Comparison of ENCODE assay signal across 21 cellular contexts in genomic region chr21:43273016-43273707, GRCh38.
A peak's percentile ranks its signal among the peaks of the same experiment; 100 is the strongest.
DNase-seq lines count a peak whose midpoint lies in the region; ATAC-seq, FAIRE-seq and TF ChIP-seq lines count a peak whose summit lies in the region.
"Had no signal": no experiment of that assay in that cellular context is flagged by ENCODE, and none has a peak within 500 bp of the region (broad histone marks: within the 10 kb centered on the region; RNA-seq: fewer than 3 reads in every experiment).

No MANE protein-coding gene starts in this region.

- no peak overlapping the region for H2AK5ac ChIP-seq in H1 (ENCODE audit: low read depth, low read length)

- H2BK15ac ChIP-seq in H1 (ENCODE audit: low read length), result no peak overlapping the region

- POLR2A ChIA-PET in H1 (lab: Charles Lee; ENCODE audit: partially characterized antibody), result no interaction called here

- no peak overlapping the region for H2BK5ac ChIP-seq in H1 (ENCODE audit: low read depth, low read length)

- peak overlapping the region; percentile 12; the same call in 1 of the 2 replicates for H4K8ac ChIP-seq in H1 (ENCODE audit: extremely low read depth, insufficient read depth, low read length)

- H3K36me3 ChIP-seq in KMS-11 (ENCODE audit: insufficient read depth), result no peaks in the 10 kb centered on the region
- no peaks in the 10 kb centered on the region for H3K36me3 ChIP-seq in H1 (ENCODE audit: control insufficient read depth in 2 of 4, insufficient read depth in 4 of 4, low read length in 3 of 4)
- no peaks in the 10 kb centered on the region for H3K36me3 ChIP-seq in kidney (ENCODE audit: control insufficient read depth in 1 of 2, insufficient read depth in 2 of 2, low read length in 2 of 2)
- H3K36me3 ChIP-seq in upper lobe of right lung, result no peaks in the 10 kb centered on the region
- H3K36me3 ChIP-seq: BE2C had no signal

- no peak overlapping the region for H3K23ac ChIP-seq in H1 (ENCODE audit: insufficient read length)

- H4K20me1 ChIP-seq in KMS-11 (ENCODE audit: insufficient read depth), result no peaks in the 10 kb centered on the region
- H4K20me1 ChIP-seq in H1 (replicated peaks in 1 of 2; ENCODE audit: control insufficient read depth in 1 of 2, insufficient read depth in 2 of 2, low read length in 2 of 2), result no peaks in the 10 kb centered on the region

- TF ChIP-seq CTCF in KMS-11 (conservative IDR thresholded peaks at IDR 0.05; ENCODE audit: low read depth, low read length) (no peak), H1 (IDR thresholded peaks at IDR 0.05; ENCODE audit: control extremely low read depth in 1 of 3, insufficient read depth in 1 of 3, low read depth in 1 of 3, low read length in 3 of 3) (no peak), kidney (IDR thresholded peaks at IDR 0.05; ENCODE audit: borderline replicate concordance, extremely low read depth, insufficient read depth) (no peak), upper lobe of right lung (IDR thresholded peaks at IDR 0.05) (no peak)

- H3K27ac ChIP-seq in KMS-11, result no peak overlapping the region
- no peak overlapping the region for H3K27ac ChIP-seq in H1 (ENCODE audit: low read depth, low read length)
- no peak overlapping the region for H3K27ac ChIP-seq in kidney (ENCODE audit: low read depth in 2 of 2, low read length in 2 of 2)
- H3K27ac ChIP-seq in upper lobe of right lung, result no peak overlapping the region

- H3K9ac ChIP-seq in KMS-11, result no peak overlapping the region
- no peak overlapping the region for H3K9ac ChIP-seq in H1 (replicated peaks in 1 of 4; ENCODE audit: extremely low read depth in 1 of 4, low read depth in 3 of 4, low read length in 3 of 4)
- no peak overlapping the region for H3K9ac ChIP-seq in kidney (ENCODE audit: low read length in 2 of 2)

- no peak overlapping the region for H2BK12ac ChIP-seq in H1 (ENCODE audit: low read depth, low read length)

- H3K4me2 ChIP-seq in KMS-11, result peak overlapping the region; percentile 8; the same call in 1 of the 2 replicates
- no peak overlapping the region for H3K4me2 ChIP-seq in H1 (ENCODE audit: insufficient read depth in 1 of 2, low read depth in 2 of 2, low read length in 2 of 2)

- no peaks in the 10 kb centered on the region for H3K23me2 ChIP-seq in H1 (ENCODE audit: low read depth, low read length)

- FAIRE-seq in H1 (lab: Jason Lieb, UNC) (no peak), kidney (lab: Jason Lieb, UNC) (no peak)
- FAIRE-seq: GM12878, K562 had no signal

- H2BK120ac ChIP-seq in H1 (replicated peaks; ENCODE audit: low read depth, low read length), result no peak overlapping the region

- no peak overlapping the region for H3K4ac ChIP-seq in H1 (replicated peaks; ENCODE audit: insufficient read length, low read depth, low read length)

- H4K5ac ChIP-seq in H1 (ENCODE audit: insufficient read length, low read depth, low read length), result no peak overlapping the region

- no peak overlapping the region for H3K14ac ChIP-seq in H1 (ENCODE audit: insufficient read length)

- TF ChIP-seq POLR2A in H1 (IDR thresholded peaks at IDR 0.05; ENCODE audit: control extremely low read depth in 1 of 2, low read depth in 2 of 2, low read length in 2 of 2), result no peak

- H3K56ac ChIP-seq in H1 (replicated peaks; ENCODE audit: insufficient read length, low read depth, low read length), result no peak overlapping the region

- H3K4me3 ChIP-seq in KMS-11 (IDR thresholded peaks at IDR 0.05; ENCODE audit: insufficient read depth, low read depth, low read length) (no peak overlapping the region), H1 (ENCODE audit: extremely low read depth in 1 of 4, insufficient read depth in 2 of 4, low read depth in 3 of 4, low read length in 4 of 4) (no peak overlapping the region), kidney (ENCODE audit: low read length in 2 of 2) (no peak overlapping the region), upper lobe of right lung (no peak overlapping the region)
- H3K4me3 ChIP-seq: GM12878, K562 had no signal

- H3K79me2 ChIP-seq in KMS-11 (ENCODE audit: insufficient read depth, low read depth), result no peaks in the 10 kb centered on the region
- no peaks in the 10 kb centered on the region for H3K79me2 ChIP-seq in H1 (ENCODE audit: control insufficient read depth in 1 of 2, insufficient read depth in 2 of 2, low read length in 2 of 2)

- no peaks in the 10 kb centered on the region for H3K9me3 ChIP-seq in H1 (ENCODE audit: insufficient read depth in 2 of 2, low read depth in 1 of 2, low read length in 1 of 2)
- no peaks in the 10 kb centered on the region for H3K9me3 ChIP-seq in kidney (ENCODE audit: control insufficient read depth in 1 of 2, low read length in 2 of 2)
- no peaks in the 10 kb centered on the region for H3K9me3 ChIP-seq in upper lobe of right lung
- H3K9me3 ChIP-seq: BE2C had no signal

- H2AFZ ChIP-seq in KMS-11 (ENCODE audit: low read depth) (no peak overlapping the region), H1 (ENCODE audit: low read length) (no peak overlapping the region)

- H3K27me3 ChIP-seq in KMS-11 (ENCODE audit: insufficient read depth, low read depth), result no peaks in the 10 kb centered on the region
- H3K27me3 ChIP-seq in H1 (replicated peaks in 1 of 4; ENCODE audit: control insufficient read depth in 3 of 4, extremely low read depth in 1 of 4, insufficient read depth in 3 of 4, low read length in 3 of 4), result no peaks in the 10 kb centered on the region
- H3K27me3 ChIP-seq in upper lobe of right lung, result peaks cover 7% of the 10 kb centered on the region
- H3K27me3 ChIP-seq: BE2C had no signal

- TF ChIP-seq EP300 in H1 (IDR thresholded peaks at IDR 0.05; ENCODE audit: borderline replicate concordance in 1 of 2, low read depth in 2 of 2, low read length in 2 of 2), result no peak

- peaks cover 13% of the 10 kb centered on the region for H3K4me1 ChIP-seq in KMS-11 (ENCODE audit: low read depth, poor library complexity, severe bottlenecking)
- peaks cover 0 to 12% (median 8%) of the 10 kb centered on the region in 4 experiments; a peak in 6 of 7 replicates for H3K4me1 ChIP-seq in H1 (replicated peaks in 1 of 4; ENCODE audit: control insufficient read depth in 3 of 4, insufficient read depth in 4 of 4, low read length in 3 of 4)
- H3K4me1 ChIP-seq in kidney (ENCODE audit: control insufficient read depth in 1 of 2, insufficient read depth in 1 of 2, low read depth in 1 of 2, low read length in 2 of 2), result peaks cover 2 to 4% of the 10 kb centered on the region in 2 donors
- peaks cover 10% of the 10 kb centered on the region for H3K4me1 ChIP-seq in upper lobe of right lung

- no peaks in the 10 kb centered on the region for H3K79me1 ChIP-seq in H1 (ENCODE audit: low read depth, low read length)

- CTCF ChIA-PET in H1 (lab: Charles Lee; ENCODE audit: partially characterized antibody), result interaction anchor here (0.6 to 1.3 kb wide), 5 partner anchors 17 to 85 kb away, joined by 3 to 4 read pairs (median 3); no protein-coding TSS in a partner anchor

- no peak overlapping the region for H4K91ac ChIP-seq in H1 (replicated peaks; ENCODE audit: insufficient read length, low read length)

- TF ChIP-seq RAD21 in H1 (IDR thresholded peaks at IDR 0.05 in 1 of 2, conservative IDR thresholded peaks at IDR 0.05 in 1 of 2; ENCODE audit: low read depth in 2 of 2, low read length in 2 of 2), result no peak

- DNase-seq in H1 (ENCODE audit: low read depth in 1 of 2, low spot score in 2 of 2), result no peak
- DNase-seq in kidney, result peak; percentile 51
- peak; percentile 40 for DNase-seq in upper lobe of right lung
- DNase-seq in NCI-H82 (lab: John Stamatoyannopoulos, UW), result no peak
- no peak for DNase-seq in GF-D8 (lab: John Stamatoyannopoulos, UW)
- no peak for DNase-seq in RPMI8226
- DNase-seq: CD4-positive, alpha-beta T cell; COR-L47; DMS 273 treated with DMSO at 0.1 percent for 48 hours; DMS79 treated with DMSO at 0.1 percent for 48 hours; H9; HFFc6; NCI-H1092; NCI-H1436; NCI-H187 treated with DMSO at 0.1 percent for 48 hours; NCI-H2107 had no signal

- intact Hi-C loops in kidney (cut with DNase I) (no loop called here), upper lobe of right lung (cut with DNase I) (no loop called here)

- no peak overlapping the region for H3K18ac ChIP-seq in H1 (ENCODE audit: extremely low read depth, low read length)

- no peak for ATAC-seq in upper lobe of right lung
- ATAC-seq: K562, Panc1 had no signal

- WGBS in H1 (ENCODE audit: extremely low coverage in 1 of 2, insufficient coverage in 1 of 2, insufficient read length in 1 of 2, insufficient replicate concordance in 2 of 2, low coverage in 1 of 2, low lambda C conversion rate in 2 of 2, missing lambda C conversion rate in 1 of 2), 2 experiments, result 94% methylated on average over 22 of the region's 22 CpGs; no CpG with 5 or more reads in 1 of the 2 experiments

- H2BK20ac ChIP-seq in H1 (ENCODE audit: low read length), result no peak overlapping the region

TF ChIP-seq in H1, 55 proteins besides CTCF, POLR2A, EP300 and RAD21:
- no peak for TF ChIP-seq CHD2 (IDR thresholded peaks at IDR 0.05; ENCODE audit: low read length)

Comparison
In these comparisons a context has a peak if more than half of its experiments do, and no peak if none do; other contexts are left out.
1. DNase-seq: peak in kidney (single experiment) and upper lobe of right lung (single experiment); none in H1 (0 of 2), NCI-H82 (single experiment), GF-D8 (single experiment) and RPMI8226 (single experiment).